Comparison of ENCODE assay signal across 9 cellular contexts in the genomic region with DNA sequence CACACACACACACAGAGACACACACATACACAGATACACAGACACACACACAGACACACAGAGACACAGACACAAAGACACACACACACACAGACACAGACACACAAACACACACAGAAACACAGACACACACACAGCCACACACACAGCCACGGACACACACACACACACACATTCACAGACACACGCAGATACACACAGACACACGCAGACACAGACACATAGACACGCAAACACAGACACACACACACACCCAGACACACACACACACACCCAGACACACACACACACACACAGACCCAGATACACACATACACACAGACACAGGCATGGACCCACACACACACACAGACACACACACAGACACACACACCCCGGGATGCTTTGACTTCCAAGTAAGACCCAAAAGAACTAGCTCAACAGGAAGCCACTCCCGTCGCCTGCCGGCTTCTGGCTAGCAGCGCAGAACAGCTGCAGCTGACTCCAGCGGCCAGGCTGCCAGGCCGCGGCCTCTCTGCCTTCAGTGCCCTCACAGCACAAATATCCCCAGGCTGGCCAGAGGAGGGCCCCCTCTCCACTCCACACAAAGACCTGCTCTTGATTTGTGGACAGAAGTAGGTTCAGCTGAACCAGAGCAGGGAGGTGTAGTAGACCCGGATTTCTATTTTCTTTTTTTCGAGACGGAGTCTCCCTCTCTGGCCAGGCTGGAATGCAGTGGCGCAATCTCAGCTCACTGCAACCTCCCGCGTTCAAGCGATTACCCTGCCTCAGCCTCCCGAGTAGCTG. TPM values are rescaled to one million over a fixed set of nuclear protein-coding genes. Genes with fewer than 3 reads are reported as not detected.
A peak's percentile ranks its signal among the peaks of the same experiment; 100 is the strongest.
DNase-seq lines count a peak whose midpoint lies in the region; ATAC-seq and TF ChIP-seq lines count a peak whose summit lies in the region.
"Had no signal": no experiment of that assay in that cellular context is flagged by ENCODE, and none has a peak within 500 bp of the region (broad histone marks: within the 10 kb centered on the region; RNA-seq: fewer than 3 reads in every experiment).

No MANE protein-coding gene starts in this region.

- H3K27me3 ChIP-seq in HCT116 (ENCODE audit: insufficient read depth, low read length), result no peaks in the 10 kb centered on the region

- H3K9me3 ChIP-seq in HCT116 (ENCODE audit: control insufficient read depth in 1 of 2, insufficient read depth in 1 of 2, low read depth in 1 of 2, low read length in 2 of 2), result no peaks in the 10 kb centered on the region

- H3K79me2 ChIP-seq in HCT116 (ENCODE audit: insufficient read depth, low read length), result no peaks in the 10 kb centered on the region

- DNase-seq in HCT116 (ENCODE audit: low read depth, low spot score), result peak; percentile 75
- peak; percentile 10 to 77 for DNase-seq in NCI-H446 (lab: John Stamatoyannopoulos, UW)
- peak; percentile 33 to 59 (median 46) for DNase-seq in activated CD4-positive, CD25-positive, alpha-beta regulatory T cell (lab: John Stamatoyannopoulos, UW)
- peak; percentile 86 for DNase-seq in cerebellar cortex (ENCODE audit: low spot score)
- DNase-seq in kidney tubule cell (ENCODE audit: low spot score), result peak; percentile 95
- peak; percentile 61 to 67 (median 63) for DNase-seq in stimulated activated CD4-positive, alpha-beta T cell treated with anti-CD3 and anti-CD28 coated beads, Interleukin-12 subunit alpha, Interleukin-12 subunit beta, amount 100 ng/mL, for 48 hours (ENCODE audit: low read depth in 2 of 3, low spot score in 1 of 3)
- no peak for DNase-seq in NCI-H187 (lab: John Stamatoyannopoulos, UW)

- RAD21 ChIA-PET in HCT116 (lab: Charles Lee; ENCODE audit: low non-redundant PET in 1 of 2, low total read pairs in 2 of 2, uncharacterized antibody in 2 of 2, unreplicated experiment in 2 of 2), result interaction anchor here (1.2 to 1.8 kb wide), 4 partner anchors 31 to 155 kb away, joined by 3 to 9 read pairs (median 8); a partner anchor contains a TSS

- TF ChIP-seq CTCF in C4-2B (conservative IDR thresholded peaks at IDR 0.05), result peak; percentile 84
- TF ChIP-seq CTCF in HCT116 (IDR thresholded peaks at IDR 0.05 in 2 of 3, conservative IDR thresholded peaks at IDR 0.05 in 1 of 3; ENCODE audit: borderline replicate concordance in 1 of 3, insufficient read depth in 1 of 3, low read depth in 2 of 3, low read length in 2 of 3), result peak; percentile 77 to 90 (median 88)

- H3K36me3 ChIP-seq in HCT116 (ENCODE audit: control insufficient read depth in 1 of 2, insufficient read depth in 2 of 2, low read length in 2 of 2), result no peaks in the 10 kb centered on the region

- CTCF ChIA-PET in HCT116 (lab: Charles Lee), result interaction anchor here (0.6 to 3.0 kb wide), 12 partner anchors 8 to 177 kb away, joined by 3 to 15 read pairs (median 4); a partner anchor contains a TSS

- peak overlapping the region; percentile 46 for H3K4me2 ChIP-seq in HCT116 (ENCODE audit: low read length)
- H3K4me2 ChIP-seq: KMS-11 had no signal

- no peak overlapping the region for H2AFZ ChIP-seq in HCT116 (ENCODE audit: low read depth, low read length, poor library complexity, severe bottlenecking)

- H3K9me2 ChIP-seq in HCT116 (ENCODE audit: insufficient read depth), result no peaks in the 10 kb centered on the region

- no peak for TF ChIP-seq POLR2A in HCT116 (IDR thresholded peaks at IDR 0.05; ENCODE audit: borderline replicate concordance, extremely low read depth, insufficient read depth, insufficient read length)

- POLR2A ChIA-PET in HCT116 (lab: Charles Lee), result interaction anchor here (0.8 to 1.7 kb wide), 5 partner anchors 31 to 119 kb away, joined by 3 to 6 read pairs (median 4); a partner anchor contains a TSS

- no peak overlapping the region for H3K4me3 ChIP-seq in HCT116 (replicated peaks in 1 of 2; ENCODE audit: low read depth in 1 of 2, low read length in 2 of 2)

- peaks cover 5 to 18% of the 10 kb centered on the region in 2 experiments for H3K4me1 ChIP-seq in HCT116 (ENCODE audit: control insufficient read depth in 1 of 2, insufficient read depth in 2 of 2, low read length in 2 of 2)

- BruUV-seq in HCT116 (replicated peaks; lab: Mats Ljungman, UMichigan), result no TSS peak

- peak; percentile 96 for TF ChIP-seq RAD21 in HCT116 (IDR thresholded peaks at IDR 0.05; ENCODE audit: low read depth)

- H3K27ac ChIP-seq in C4-2B (no peak overlapping the region), HCT116 (ENCODE audit: low read depth, low read length) (no peak overlapping the region; the same call in 1 of the 2 replicates)
- H3K27ac ChIP-seq: KMS-11 had no signal

- H3K9ac ChIP-seq in HCT116 (ENCODE audit: low read length), result no peak overlapping the region
- H3K9ac ChIP-seq: KMS-11 had no signal

- H4K20me1 ChIP-seq in HCT116 (ENCODE audit: insufficient read depth), result no peaks in the 10 kb centered on the region

- peak; percentile 98 for ATAC-seq in HCT116

- intact Hi-C loops in HCT116 (cut with micrococcal nuclease), result loop anchor here (1.0 to 2.0 kb wide), 3 partner anchors 58 to 153 kb away; a partner anchor contains a TSS

TF ChIP-seq in HCT116, 20 proteins besides CTCF, POLR2A, EP300 and RAD21:
- TF ChIP-seq YY1 (IDR thresholded peaks at IDR 0.05; ENCODE audit: extremely low read depth, insufficient replicate concordance, low read depth, low read length) (peak; percentile 54), EZH2 (IDR thresholded peaks at IDR 0.05) (no peak), TCF7L2 (IDR thresholded peaks at IDR 0.05; ENCODE audit: borderline replicate concordance, extremely low read depth, insufficient read depth, insufficient read length) (peak; percentile 41), CEBPB (IDR thresholded peaks at IDR 0.05; ENCODE audit: low read depth) (no peak), FOSL1 (IDR thresholded peaks at IDR 0.05; ENCODE audit: low read depth) (no peak), JUND (IDR thresholded peaks at IDR 0.05) (no peak), EZH2phosphoT487 (IDR thresholded peaks at IDR 0.05; ENCODE audit: borderline replicate concordance) (no peak)
TF ChIP-seq in HCT116: peak in this region for 2.

RNA-seq across cellular contexts. Expression of a gene that starts 6.0 kb away (rescaled TPM):
- 0.30 TPM for total RNA-seq in HCT116 (2021; ENCODE audit: unreplicated experiment)
- 0.30 and 0.36 TPM in 2 replicates for polyA plus RNA-seq in HCT116 (2012)

RNA-seq across cellular contexts. Expression of a gene that starts 9.6 kb away (rescaled TPM):
- 1.7 TPM for total RNA-seq in HCT116 (2021; ENCODE audit: unreplicated experiment)
- 0.45 and 0.47 TPM in 2 replicates for polyA plus RNA-seq in HCT116 (2012)

RNA-seq across cellular contexts. Expression of a gene that starts 23.2 kb away (rescaled TPM):
- not detected for total RNA-seq in HCT116 (2021; ENCODE audit: unreplicated experiment)
- polyA plus RNA-seq in HCT116 (2012), result 2.5 TPM in 2 replicates

RNA-seq across cellular contexts. Expression of a gene that starts 30.9 kb away (rescaled TPM):
- 75.1 TPM for total RNA-seq in HCT116 (2021; ENCODE audit: unreplicated experiment)
- polyA plus RNA-seq in HCT116 (2012), result 78.4 and 79.1 TPM in 2 replicates

RNA-seq across cellular contexts. Expression of a gene that starts 31.2 kb away (rescaled TPM):
- total RNA-seq in HCT116 (2021; ENCODE audit: unreplicated experiment), result 105 TPM
- 98.7 and 129 TPM in 2 replicates for polyA plus RNA-seq in HCT116 (2012)

Comparison
In these comparisons a context has a peak if more than half of its experiments do, and no peak if none do; other contexts are left out.
1. DNase-seq: peak in HCT116 (single experiment), NCI-H446 (2 of 2), activated CD4-positive, CD25-positive, alpha-beta regulatory T cell (4 of 4), cerebellar cortex (single experiment), kidney tubule cell (single experiment) and stimulated activated CD4-positive, alpha-beta T cell treated with anti-CD3 and anti-CD28 coated beads, Interleukin-12 subunit alpha, Interleukin-12 subunit beta, amount 100 ng/mL, for 48 hours (3 of 3); none in NCI-H187 (0 of 2).